In the genomic region with DNA sequence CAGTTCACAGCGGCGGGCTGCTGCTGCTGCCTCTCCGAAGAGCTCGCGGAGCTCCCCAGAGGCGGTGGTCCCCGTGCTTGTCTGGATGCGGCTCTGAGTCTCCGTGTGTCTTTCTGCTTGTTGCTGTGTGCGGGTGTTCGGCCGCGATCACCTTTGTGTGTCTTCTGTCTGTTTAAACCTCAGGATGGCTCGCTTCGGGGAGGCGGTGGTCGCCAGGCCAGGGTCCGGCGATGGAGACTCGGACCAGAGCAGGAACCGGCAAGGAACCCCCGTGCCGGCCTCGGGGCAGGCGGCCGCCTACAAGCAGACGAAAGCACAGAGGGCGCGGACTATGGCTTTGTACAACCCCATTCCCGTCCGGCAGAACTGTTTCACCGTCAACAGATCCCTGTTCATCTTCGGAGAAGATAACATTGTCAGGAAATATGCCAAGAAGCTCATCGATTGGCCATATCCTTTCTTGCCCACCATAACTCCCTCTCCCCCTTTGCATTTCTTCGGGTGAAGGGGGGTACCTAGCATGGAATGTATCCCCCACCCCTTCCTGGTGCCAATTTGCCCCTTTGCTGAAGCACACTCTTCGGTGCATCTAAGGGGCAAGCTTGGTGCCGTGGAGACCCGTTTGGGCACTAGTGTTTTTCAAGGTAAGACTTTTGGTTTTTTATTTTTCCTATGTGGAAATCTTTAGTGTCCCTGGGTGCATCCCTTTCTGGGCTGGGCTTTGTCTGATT, we compare ENCODE assay signal across 1 cellular context.
TF ChIP-seq lines count a peak whose summit lies in the region.

No MANE protein-coding gene starts in this region.

TF ChIP-seq in GM12878, 131 proteins besides CTCF, POLR2A, EP300 and RAD21 (continued from another document):
- TF ChIP-seq, protein P1, sequence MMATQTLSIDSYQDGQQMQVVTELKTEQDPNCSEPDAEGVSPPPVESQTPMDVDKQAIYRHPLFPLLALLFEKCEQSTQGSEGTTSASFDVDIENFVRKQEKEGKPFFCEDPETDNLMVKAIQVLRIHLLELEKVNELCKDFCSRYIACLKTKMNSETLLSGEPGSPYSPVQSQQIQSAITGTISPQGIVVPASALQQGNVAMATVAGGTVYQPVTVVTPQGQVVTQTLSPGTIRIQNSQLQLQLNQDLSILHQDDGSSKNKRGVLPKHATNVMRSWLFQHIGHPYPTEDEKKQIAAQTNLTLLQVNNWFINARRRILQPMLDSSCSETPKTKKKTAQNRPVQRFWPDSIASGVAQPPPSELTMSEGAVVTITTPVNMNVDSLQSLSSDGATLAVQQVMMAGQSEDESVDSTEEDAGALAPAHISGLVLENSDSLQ (IDR thresholded peaks at IDR 0.05): no peak
- no peak for TF ChIP-seq POLR2AphosphoS5 (IDR thresholded peaks at IDR 0.05; ENCODE audit: low read length)
- no peak for TF ChIP-seq PAX5 (IDR thresholded peaks at IDR 0.05; ENCODE audit: borderline replicate concordance, low read depth, low read length)
- TF ChIP-seq BHLHE40 (IDR thresholded peaks at IDR 0.05; ENCODE audit: borderline replicate concordance in 1 of 2, low read depth in 2 of 2, low read length in 1 of 2): 0 out of 4 replicates have a peak, but pooled peaks of 1 of the 2 experiments have one; percentile 10
- no peak for TF ChIP-seq HDGF (IDR thresholded peaks at IDR 0.05)
- no peak for TF ChIP-seq ZNF622 (IDR thresholded peaks at IDR 0.05)
- 0 out of 2 replicates have a peak, but pooled peaks have one; percentile 25 for TF ChIP-seq GATAD2B (conservative IDR thresholded peaks at IDR 0.05; ENCODE audit: low read depth)
- no peak for TF ChIP-seq ZNF217 (IDR thresholded peaks at IDR 0.05)
- no peak for TF ChIP-seq GABPA (IDR thresholded peaks at IDR 0.05; ENCODE audit: low read depth)
TF ChIP-seq in GM12878: peak in this region for 2.
